Comparison of ENCODE assay signal across 19 cellular contexts in the genomic region with DNA sequence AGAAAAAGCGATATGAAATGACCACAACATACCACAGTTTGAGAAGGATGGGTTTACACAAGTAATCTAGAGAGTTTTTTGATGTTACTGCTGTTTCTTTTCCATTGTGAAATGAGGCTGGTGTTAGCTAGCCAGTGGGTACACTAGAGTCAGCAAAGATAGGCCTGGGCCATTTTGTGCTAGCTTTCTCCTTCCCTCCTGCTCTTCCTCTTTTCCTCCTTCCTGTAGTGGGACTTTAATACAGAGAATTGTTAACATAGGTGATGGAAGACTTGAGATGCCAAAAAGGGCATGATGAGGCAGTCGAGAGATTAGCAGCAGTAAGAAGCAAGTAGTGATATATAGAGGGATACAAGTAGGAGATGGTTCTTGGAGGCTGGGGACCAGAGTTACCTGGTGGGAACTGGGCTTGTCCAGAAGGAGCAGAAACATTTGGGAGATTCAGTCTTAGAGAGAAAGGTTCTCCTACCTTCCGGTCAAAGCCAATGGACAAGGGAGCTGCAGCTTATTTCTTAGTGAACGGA.
"Had no signal": no experiment of that assay in that cellular context is flagged by ENCODE, and none has a peak within 500 bp of the region (broad histone marks: within the 10 kb centered on the region; RNA-seq: fewer than 3 reads in every experiment).

No MANE protein-coding gene starts in this region.

- ATAC-seq: gastrocnemius medialis, heart right ventricle, left lobe of liver, pancreas had no signal

- H3K9me3 ChIP-seq: gastrocnemius medialis, heart right ventricle, pancreas had no signal

- H3K4me3 Mint-ChIP-seq: activated CD4-positive, alpha-beta memory T cell treated with anti-CD3 and anti-CD28 coated beads, Interleukin-2, amount 10 ng/mL, durations not matched to agents 7 days and 5 days; activated naive CD4-positive, alpha-beta T cell treated with anti-CD3 and anti-CD28 coated beads for 36 hours; memory B cell had no signal

- H3K27me3 Mint-ChIP-seq: activated CD4-positive, alpha-beta memory T cell treated with anti-CD3 and anti-CD28 coated beads, Interleukin-2, amount 10 ng/mL, durations not matched to agents 7 days and 5 days; memory B cell had no signal

- H3K4me3 ChIP-seq: gastrocnemius medialis, heart right ventricle, pancreas had no signal

- H3K27ac ChIP-seq: brain microvascular endothelial cell, gastrocnemius medialis, heart right ventricle, pancreas had no signal

- H3K27ac Mint-ChIP-seq: activated CD4-positive, alpha-beta memory T cell treated with anti-CD3 and anti-CD28 coated beads, Interleukin-2, amount 10 ng/mL, durations not matched to agents 7 days and 5 days; activated naive CD4-positive, alpha-beta T cell treated with anti-CD3 and anti-CD28 coated beads for 36 hours; memory B cell had no signal

- FAIRE-seq: pancreas, urothelium cell line had no signal

- H3K27me3 ChIP-seq: brain microvascular endothelial cell, gastrocnemius medialis, heart right ventricle, pancreas had no signal

- H3K9me3 Mint-ChIP-seq: activated CD4-positive, alpha-beta memory T cell treated with anti-CD3 and anti-CD28 coated beads, Interleukin-2, amount 10 ng/mL, durations not matched to agents 7 days and 5 days; activated naive CD4-positive, alpha-beta T cell treated with anti-CD3 and anti-CD28 coated beads for 36 hours; memory B cell; neural crest cell had no signal

- DNase-seq: activated CD4-positive, alpha-beta memory T cell treated with anti-CD3 and anti-CD28 coated beads, Interleukin-2, amount 10 ng/mL, durations not matched to agents 7 days and 5 days; activated CD4-positive, alpha-beta T cell treated with anti-CD3 and anti-CD28 coated beads for 1 hour; activated CD8-positive, alpha-beta memory T cell treated with anti-CD3 and anti-CD28 coated beads, Interleukin-2, amount 50 U/mL, for 4 hours; activated naive CD4-positive, alpha-beta T cell treated with anti-CD3 and anti-CD28 coated beads for 36 hours; amygdala; brain microvascular endothelial cell; cerebellar nuclear complex; gastrocnemius medialis; heart right ventricle; islet precursor cell; pancreas; retina; stimulated activated CD4-positive, alpha-beta T cell treated with anti-CD3 and anti-CD28 coated beads, Interleukin-15, amount 100 ng/mL, for 24 hours; stimulated activated CD4-positive, alpha-beta T cell treated with anti-CD3 and anti-CD28 coated beads, Interleukin-4, amount 100 ng/mL, for 4 hours; T-helper 9 cell had no signal
